Comparison of ENCODE assay signal across 8 cellular contexts in genomic region chr18:12703096-12703567, GRCh38.
A peak's percentile ranks its signal among the peaks of the same experiment; 100 is the strongest.
DNase-seq lines count a peak whose midpoint lies in the region; ATAC-seq and TF ChIP-seq lines count a peak whose summit lies in the region.

No MANE protein-coding gene starts in this region.

- H3K9me3 ChIP-seq in muscle layer of colon (ENCODE audit: low read length): no peaks in the 10 kb centered on the region

- DNase-seq in cardiac fibroblast (ENCODE audit: low read depth in 2 of 2) (no peak), GM13976 (ENCODE audit: low spot score) (no peak), GM03348 (ENCODE audit: low spot score) (no peak)

- in situ Hi-C loops in GM13976 (cut with MboI; ENCODE audit: low sequenced_read_pairs, unreplicated experiment): no loop called here

- H3K36me3 ChIP-seq in muscle layer of colon (ENCODE audit: insufficient read depth, low read length): peaks cover 18% of the 10 kb centered on the region

- H3K4me3 ChIP-seq in cardiac fibroblast (replicated peaks in 1 of 2; ENCODE audit: low read depth in 2 of 2, low read length in 2 of 2) (peak overlapping the region; percentile 91 to 95), muscle layer of colon (ENCODE audit: low read depth in 1 of 2, low read length in 2 of 2) (peak overlapping the region; percentile 97 to 99)

- peaks cover 24% of the 10 kb centered on the region for H3K4me1 ChIP-seq in muscle layer of colon (ENCODE audit: insufficient read depth, low read length)

- peak overlapping the region; percentile 98 for H3K27ac ChIP-seq in muscle layer of colon (ENCODE audit: low read depth, low read length)

- no peaks in the 10 kb centered on the region for H3K27me3 ChIP-seq in muscle layer of colon (ENCODE audit: control insufficient read depth in 1 of 2, insufficient read depth in 2 of 2, low read length in 2 of 2)

- H3K9ac ChIP-seq in muscle layer of colon (ENCODE audit: low read length): peak overlapping the region; percentile 46

- peak; percentile 27 for ATAC-seq in GM18858 (IDR thresholded peaks at IDR 0.05; ENCODE audit: unreplicated experiment)
- peak; percentile 24 for ATAC-seq in HG03460 (IDR thresholded peaks at IDR 0.05; ENCODE audit: unreplicated experiment)
- ATAC-seq in HG02798 (IDR thresholded peaks at IDR 0.05; ENCODE audit: poor library complexity, unreplicated experiment): no peak
- ATAC-seq in GM18907 (IDR thresholded peaks at IDR 0.05; ENCODE audit: unreplicated experiment): no peak

- TF ChIP-seq CTCF in cardiac fibroblast (IDR thresholded peaks at IDR 0.05; ENCODE audit: low read depth, low read length) (no peak), GM13976 (IDR thresholded peaks at IDR 0.05; ENCODE audit: borderline replicate concordance, control extremely low read depth, extremely low read depth, insufficient read depth, missing control alignments) (no peak)

Comparison
In these comparisons a context has a peak if more than half of its experiments do, and no peak if none do; other contexts are left out.
1. ATAC-seq: peak in GM18858 (single experiment) and HG03460 (single experiment); none in HG02798 (single experiment) and GM18907 (single experiment).